In genomic region chr13:77095288-77095687, GRCh38 we compare ENCODE assay signal across 25 cellular contexts.
"Had no signal": no experiment of that assay in that cellular context is flagged by ENCODE, and none has a peak within 500 bp of the region (broad histone marks: within the 10 kb centered on the region; RNA-seq: fewer than 3 reads in every experiment).

No MANE protein-coding gene starts in this region.

- H2AFZ ChIP-seq: hepatocyte had no signal

- H3K9me3 Mint-ChIP-seq: immature natural killer cell; naive thymus-derived CD4-positive, alpha-beta T cell had no signal

- H3K27ac Mint-ChIP-seq: immature natural killer cell, memory B cell had no signal

- H3K79me2 ChIP-seq: hepatocyte had no signal

- H3K4me1 Mint-ChIP-seq: immature natural killer cell; memory B cell; naive thymus-derived CD4-positive, alpha-beta T cell had no signal

- H3K4me1 ChIP-seq: esophagus muscularis mucosa, foreskin keratinocyte, gastroesophageal sphincter, heart left ventricle, lower lobe of right lung had no signal

- ATAC-seq: foreskin keratinocyte; gastroesophageal sphincter; heart left ventricle; left colon; left lobe of liver; left ventricle myocardium superior; lower lobe of right lung; naive thymus-derived CD4-positive, alpha-beta T cell had no signal

- H3K27me3 ChIP-seq: dorsolateral prefrontal cortex, esophagus muscularis mucosa, foreskin keratinocyte, gastroesophageal sphincter, heart left ventricle, hepatocyte had no signal

- DNase-seq: dermis blood vessel endothelial cell; dorsolateral prefrontal cortex; effector CD4-positive, alpha-beta T cell; effector memory CD4-positive, alpha-beta T cell; foreskin keratinocyte; heart left ventricle; hypothalamus; immature natural killer cell; islet precursor cell; kidney; kidney glomerular epithelial cell; left colon; left ventricle myocardium superior; lower lobe of right lung; mesendoderm; midbrain; naive thymus-derived CD4-positive, alpha-beta T cell had no signal

- H3K4me2 ChIP-seq: hepatocyte had no signal

- H3K27me3 Mint-ChIP-seq: memory B cell; naive thymus-derived CD4-positive, alpha-beta T cell had no signal

- H3K4me3 ChIP-seq: coronary artery, dorsolateral prefrontal cortex, esophagus muscularis mucosa, gastroesophageal sphincter, heart left ventricle, hepatocyte, lower lobe of right lung had no signal

- H3K27ac ChIP-seq: coronary artery, dorsolateral prefrontal cortex, esophagus muscularis mucosa, foreskin keratinocyte, gastroesophageal sphincter, heart left ventricle, hepatocyte, lower lobe of right lung had no signal

- FAIRE-seq: endothelial cell of umbilical vein, frontal cortex, kidney had no signal

- H3K9me3 ChIP-seq: esophagus muscularis mucosa, gastroesophageal sphincter, heart left ventricle, lower lobe of right lung had no signal

- H3K4me3 Mint-ChIP-seq: immature natural killer cell; memory B cell; naive thymus-derived CD4-positive, alpha-beta T cell had no signal
